28 cellular contexts compared by ENCODE assay signal in genomic region chr12:93081810-93082165, GRCh38.
DNase-seq lines count a peak whose midpoint lies in the region; ATAC-seq and TF ChIP-seq lines count a peak whose summit lies in the region.
"Had no signal": no experiment of that assay in that cellular context is flagged by ENCODE, and none has a peak within 500 bp of the region (broad histone marks: within the 10 kb centered on the region; RNA-seq: fewer than 3 reads in every experiment).

No MANE protein-coding gene starts in this region.

- H3K9me3 ChIP-seq in PC-9 (ENCODE audit: insufficient read depth, low read depth) (no peaks in the 10 kb centered on the region; the same call in 1 of the 2 replicates), esophagus squamous epithelium (peaks cover 0 to 7% (median 3%) of the 10 kb centered on the region in 3 donors), trophoblast cell (ENCODE audit: insufficient read depth, low read depth, low read length) (no peaks in the 10 kb centered on the region)

- H2BK5ac ChIP-seq in trophoblast cell (ENCODE audit: low read depth, low read length, poor library complexity): peak overlapping the region; percentile 67

- POLR2A ChIA-PET in PC-9 (lab: Charles Lee; ENCODE audit: unreplicated experiment): no interaction called here

- BruUV-seq in PC-9 (replicated peaks; lab: Mats Ljungman, UMichigan): no TSS peak

- H3K14ac ChIP-seq in trophoblast cell (ENCODE audit: low read length): no peak overlapping the region

- no peak overlapping the region for H3K23ac ChIP-seq in trophoblast cell (ENCODE audit: low read length)

- no peak overlapping the region for H2BK12ac ChIP-seq in trophoblast cell (ENCODE audit: low read length)

- intact Hi-C loops in PC-9 (cut with micrococcal nuclease; ENCODE audit: unreplicated experiment) (loop anchor here (5.0 kb wide), 1 partner anchor 296 kb away; the partner anchor contains the start of gene NUDT4), esophagus squamous epithelium (cut with DNase I) (no loop called here), head of caudate nucleus (cut with DNase I) (no loop called here)

- H3F3A ChIP-seq in PC-9 (ENCODE audit: insufficient read depth, low read depth): peaks cover 23% of the 10 kb centered on the region

- H3K79me1 ChIP-seq in trophoblast cell (ENCODE audit: low read length): peaks cover 5% of the 10 kb centered on the region

- H3K18ac ChIP-seq in trophoblast cell (ENCODE audit: low read length): no peak overlapping the region

- H3K36me3 ChIP-seq in PC-9 (ENCODE audit: low read depth): no peaks in the 10 kb centered on the region
- H3K36me3 ChIP-seq in esophagus squamous epithelium: no peaks in the 10 kb centered on the region
- H3K36me3 ChIP-seq in trophoblast cell (ENCODE audit: control insufficient read depth in 1 of 2, insufficient read depth in 2 of 2, low read length in 2 of 2): no peaks in the 10 kb centered on the region

- no peak overlapping the region for H4K12ac ChIP-seq in trophoblast cell (ENCODE audit: low read depth, low read length)

- H3K9me2 ChIP-seq in PC-9 (ENCODE audit: insufficient read depth): no peaks in the 10 kb centered on the region

- H3K4me3 ChIP-seq in PC-9: no peak overlapping the region
- no peak overlapping the region for H3K4me3 ChIP-seq in esophagus squamous epithelium
- no peak overlapping the region for H3K4me3 ChIP-seq in trophoblast cell (ENCODE audit: low read depth, low read length)
- H3K4me3 ChIP-seq: dorsolateral prefrontal cortex, psoas muscle had no signal

- TF ChIP-seq CTCF in PC-9 (conservative IDR thresholded peaks at IDR 0.05): no peak
- TF ChIP-seq CTCF in esophagus squamous epithelium (IDR thresholded peaks at IDR 0.05): no peak

- H3K79me2 ChIP-seq in PC-9 (ENCODE audit: low read depth) (no peaks in the 10 kb centered on the region), trophoblast cell (ENCODE audit: control insufficient read depth, insufficient read depth, low read length, poor library complexity) (peaks cover 2% of the 10 kb centered on the region)

- H3K27me3 ChIP-seq in PC-9 (ENCODE audit: insufficient read depth, low read depth): no peaks in the 10 kb centered on the region
- no peaks in the 10 kb centered on the region for H3K27me3 ChIP-seq in esophagus squamous epithelium
- no peaks in the 10 kb centered on the region for H3K27me3 ChIP-seq in trophoblast cell (ENCODE audit: insufficient read depth, low read length)

- ATAC-seq in GM21528 (IDR thresholded peaks at IDR 0.05; ENCODE audit: low FRiP score, unreplicated experiment): no peak
- ATAC-seq: left lobe of liver, psoas muscle had no signal

- peak; percentile 62 for DNase-seq in HT-29 (ENCODE audit: low spot score)
- DNase-seq in PC-9: peak; percentile 67 to 70
- no peak for DNase-seq in esophagus squamous epithelium (lab: John Stamatoyannopoulos, UW)
- peak; percentile 26 to 40 for DNase-seq in trophoblast cell
- DNase-seq in SIG-M5 (lab: John Stamatoyannopoulos, UW): no peak
- DNase-seq in mucosa of gallbladder (ENCODE audit: low spot score): no peak
- DNase-seq in head of caudate nucleus: no peak
- DNase-seq: activated CD4-positive, alpha-beta memory T cell treated with anti-CD3 and anti-CD28 coated beads for 36 hours; activated CD4-positive, CD25-positive, alpha-beta regulatory T cell treated with anti-CD3 and anti-CD28 coated beads, Interleukin-2, amount 50 U/mL, for 72 hours; activated CD8-positive, alpha-beta memory T cell treated with anti-CD3 and anti-CD28 coated beads, Interleukin-2, amount 50 U/mL, for 4 hours; activated naive CD4-positive, alpha-beta T cell treated with anti-CD3 and anti-CD28 coated beads for 36 hours; dorsolateral prefrontal cortex; HCEC 1CT; hypothalamus; immature natural killer cell; naive B cell; NCI-H1417; NCI-H2029; NCI-H526 treated with DMSO at 0.1 percent for 48 hours; NK-92 treated with Interleukin-12 subunit alpha and Interleukin-12 subunit beta, amount 100 ng/mL, for 24 hours; nucleus accumbens; psoas muscle; SHP77; stimulated activated CD4-positive, alpha-beta T cell treated with anti-CD3 and anti-CD28 coated beads, Interleukin-15, amount 100 ng/mL, for 24 hours; stimulated activated CD4-positive, alpha-beta T cell treated with anti-CD3 and anti-CD28 coated beads, Interleukin-4, amount 100 ng/mL, for 4 hours had no signal

- no peak overlapping the region for H3K4ac ChIP-seq in trophoblast cell (ENCODE audit: low read depth, low read length)

- no peak overlapping the region for H2AK5ac ChIP-seq in trophoblast cell (ENCODE audit: low read length)

- peak overlapping the region; percentile 73 for H4K91ac ChIP-seq in trophoblast cell (ENCODE audit: low read depth, low read length)

- H4K8ac ChIP-seq in trophoblast cell (ENCODE audit: low read depth, low read length): no peak overlapping the region

- H3K4me2 ChIP-seq in PC-9 (no peak overlapping the region), trophoblast cell (ENCODE audit: low read length) (peak overlapping the region; percentile 52)
- H3K4me2 ChIP-seq: KMS-11 had no signal

- no peaks in the 10 kb centered on the region for H4K20me1 ChIP-seq in PC-9 (ENCODE audit: insufficient read depth)

- 48 to 58% methylated on average over 4 of the region's 4 CpGs for whole genome bisulfite sequencing in esophagus squamous epithelium, 2 donors
- no CpG with 5 or more reads among the region's 4 CpGs for WGBS in trophoblast cell (ENCODE audit: extremely low coverage, insufficient coverage, insufficient read length)

- no peak overlapping the region; the same call in 1 of the 2 replicates for H2AFZ ChIP-seq in PC-9
- H2AFZ ChIP-seq in trophoblast cell (ENCODE audit: insufficient read depth, low read length, poor library complexity): no peak overlapping the region

- no peak overlapping the region for H3K9ac ChIP-seq in trophoblast cell (ENCODE audit: low read length)
- H3K9ac ChIP-seq: KMS-11 had no signal

- TF ChIP-seq POLR2A in esophagus squamous epithelium (IDR thresholded peaks at IDR 0.05): no peak

- no peak overlapping the region for H2BK120ac ChIP-seq in trophoblast cell (ENCODE audit: insufficient read depth, low read length, poor library complexity)

- H3K27ac ChIP-seq in PC-9: peak overlapping the region; percentile 27; the same call in 1 of the 2 replicates
- peak overlapping the region in 3 of 4 donors; percentile 29 to 72 (median 68) for H3K27ac ChIP-seq in esophagus squamous epithelium
- H3K27ac ChIP-seq in trophoblast cell (ENCODE audit: low read depth, low read length): peak overlapping the region; percentile 63
- H3K27ac ChIP-seq: dorsolateral prefrontal cortex, KMS-11, psoas muscle had no signal

- CTCF ChIA-PET in PC-9 (lab: Charles Lee): no interaction called here

- H3K4me1 ChIP-seq in PC-9 (replicated peaks; ENCODE audit: insufficient read depth) (peaks cover 32% of the 10 kb centered on the region), esophagus squamous epithelium (peaks cover 0 to 22% (median 0%) of the 10 kb centered on the region in 3 donors), trophoblast cell (ENCODE audit: control insufficient read depth in 1 of 2, insufficient read depth in 2 of 2, low read length in 2 of 2) (peaks cover 8 to 14% of the 10 kb centered on the region in 2 experiments)
- H3K4me1 ChIP-seq: psoas muscle had no signal

Comparison
In these comparisons a context has a peak if more than half of its experiments do, and no peak if none do; other contexts are left out.
1. DNase-seq: peak in HT-29 (single experiment), PC-9 (2 of 2) and trophoblast cell (2 of 2); none in esophagus squamous epithelium (single experiment), SIG-M5 (single experiment), mucosa of gallbladder (single experiment) and head of caudate nucleus (0 of 42).
2. Peak in every context shown above with its lines, with median percentiles within 50 percentile points of each other: H3K27ac ChIP-seq.